1 cellular context compared by ENCODE assay signal in the genomic region with DNA sequence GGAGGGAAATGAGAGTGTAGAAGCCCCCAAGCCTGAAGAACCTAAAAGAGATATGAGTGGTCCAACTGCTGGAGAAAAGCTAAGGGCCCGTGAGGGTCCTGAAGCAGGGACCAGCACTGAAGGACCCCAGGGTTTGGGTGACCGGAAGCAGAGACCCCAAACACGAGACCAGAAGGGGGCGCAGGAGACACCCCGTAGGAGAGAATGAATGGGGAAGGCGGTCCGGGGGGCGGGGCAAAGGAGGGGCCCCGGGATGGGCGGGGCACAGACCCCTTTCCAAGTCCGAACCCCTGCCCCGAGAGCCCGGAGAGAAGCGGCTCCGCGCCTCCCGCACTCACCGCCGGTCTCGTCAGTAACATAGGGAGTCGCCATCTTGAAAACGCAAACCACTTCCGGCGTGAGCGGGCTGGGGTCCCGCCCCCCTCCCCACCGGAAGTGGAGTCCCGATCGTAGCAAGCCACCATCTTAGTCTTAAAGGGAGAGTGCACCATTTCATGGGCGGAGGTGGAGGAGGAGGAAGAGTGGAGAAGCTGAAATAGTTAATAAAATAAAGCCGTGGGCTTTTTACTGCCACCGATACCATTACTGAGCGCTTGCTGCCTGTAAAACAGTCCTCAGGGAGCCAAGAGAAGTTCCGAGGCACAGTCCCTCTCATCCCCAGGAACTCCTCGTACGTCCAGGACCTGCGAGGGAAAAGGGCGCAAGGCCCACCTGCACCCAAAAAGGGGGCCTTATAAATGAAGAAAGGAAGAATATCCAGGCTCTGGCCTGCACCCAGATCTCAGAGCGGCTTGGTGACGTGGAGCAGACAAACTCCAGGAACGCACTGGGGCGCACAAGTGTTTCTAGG.
TF ChIP-seq lines count a peak whose summit lies in the region.

No MANE protein-coding gene starts in this region.

TF ChIP-seq in HepG2, 621 proteins besides CTCF, POLR2A, EP300 and RAD21 (continued from another document and continues in another):
- TF ChIP-seq, protein P1, sequence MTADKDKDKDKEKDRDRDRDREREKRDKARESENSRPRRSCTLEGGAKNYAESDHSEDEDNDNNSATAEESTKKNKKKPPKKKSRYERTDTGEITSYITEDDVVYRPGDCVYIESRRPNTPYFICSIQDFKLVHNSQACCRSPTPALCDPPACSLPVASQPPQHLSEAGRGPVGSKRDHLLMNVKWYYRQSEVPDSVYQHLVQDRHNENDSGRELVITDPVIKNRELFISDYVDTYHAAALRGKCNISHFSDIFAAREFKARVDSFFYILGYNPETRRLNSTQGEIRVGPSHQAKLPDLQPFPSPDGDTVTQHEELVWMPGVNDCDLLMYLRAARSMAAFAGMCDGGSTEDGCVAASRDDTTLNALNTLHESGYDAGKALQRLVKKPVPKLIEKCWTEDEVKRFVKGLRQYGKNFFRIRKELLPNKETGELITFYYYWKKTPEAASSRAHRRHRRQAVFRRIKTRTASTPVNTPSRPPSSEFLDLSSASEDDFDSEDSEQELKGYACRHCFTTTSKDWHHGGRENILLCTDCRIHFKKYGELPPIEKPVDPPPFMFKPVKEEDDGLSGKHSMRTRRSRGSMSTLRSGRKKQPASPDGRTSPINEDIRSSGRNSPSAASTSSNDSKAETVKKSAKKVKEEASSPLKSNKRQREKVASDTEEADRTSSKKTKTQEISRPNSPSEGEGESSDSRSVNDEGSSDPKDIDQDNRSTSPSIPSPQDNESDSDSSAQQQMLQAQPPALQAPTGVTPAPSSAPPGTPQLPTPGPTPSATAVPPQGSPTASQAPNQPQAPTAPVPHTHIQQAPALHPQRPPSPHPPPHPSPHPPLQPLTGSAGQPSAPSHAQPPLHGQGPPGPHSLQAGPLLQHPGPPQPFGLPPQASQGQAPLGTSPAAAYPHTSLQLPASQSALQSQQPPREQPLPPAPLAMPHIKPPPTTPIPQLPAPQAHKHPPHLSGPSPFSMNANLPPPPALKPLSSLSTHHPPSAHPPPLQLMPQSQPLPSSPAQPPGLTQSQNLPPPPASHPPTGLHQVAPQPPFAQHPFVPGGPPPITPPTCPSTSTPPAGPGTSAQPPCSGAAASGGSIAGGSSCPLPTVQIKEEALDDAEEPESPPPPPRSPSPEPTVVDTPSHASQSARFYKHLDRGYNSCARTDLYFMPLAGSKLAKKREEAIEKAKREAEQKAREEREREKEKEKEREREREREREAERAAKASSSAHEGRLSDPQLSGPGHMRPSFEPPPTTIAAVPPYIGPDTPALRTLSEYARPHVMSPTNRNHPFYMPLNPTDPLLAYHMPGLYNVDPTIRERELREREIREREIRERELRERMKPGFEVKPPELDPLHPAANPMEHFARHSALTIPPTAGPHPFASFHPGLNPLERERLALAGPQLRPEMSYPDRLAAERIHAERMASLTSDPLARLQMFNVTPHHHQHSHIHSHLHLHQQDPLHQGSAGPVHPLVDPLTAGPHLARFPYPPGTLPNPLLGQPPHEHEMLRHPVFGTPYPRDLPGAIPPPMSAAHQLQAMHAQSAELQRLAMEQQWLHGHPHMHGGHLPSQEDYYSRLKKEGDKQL (CRISPR knock-in tag; IDR thresholded peaks at IDR 0.05; ENCODE audit: low read depth) = no peak
- TF ChIP-seq CBX5 (CRISPR knock-in tag; IDR thresholded peaks at IDR 0.05; ENCODE audit: borderline replicate concordance) (0 out of 2 replicates have a peak, but pooled peaks have one; percentile 15), JUND (CRISPR knock-in tag; IDR thresholded peaks at IDR 0.05) (no peak), KDM5A (IDR thresholded peaks at IDR 0.05; ENCODE audit: borderline replicate concordance, low read length) (peak; percentile 83; the same call in 1 of the 2 replicates), AGO1 (IDR thresholded peaks at IDR 0.05; ENCODE audit: low read depth, low read length, poor library complexity, severe bottlenecking) (no peak), GABPB1 (CRISPR knock-in tag; IDR thresholded peaks at IDR 0.05) (peak; percentile 97), RELA (CRISPR knock-in tag; IDR thresholded peaks at IDR 0.05) (no peak), STAG1 (CRISPR knock-in tag; IDR thresholded peaks at IDR 0.05) (0 out of 2 replicates have a peak, but pooled peaks have one; percentile 11), ZNF746 (CRISPR knock-in tag; IDR thresholded peaks at IDR 0.05) (no peak), PAX8 (CRISPR knock-in tag; IDR thresholded peaks at IDR 0.05; ENCODE audit: borderline replicate concordance) (no peak), MED1 (CRISPR knock-in tag; IDR thresholded peaks at IDR 0.05) (peak; percentile 30; the same call in 1 of the 2 replicates), HIVEP1 (CRISPR knock-in tag; IDR thresholded peaks at IDR 0.05) (0 out of 2 replicates have a peak, but pooled peaks have one; percentile 9)
- TF ChIP-seq, protein P2, sequence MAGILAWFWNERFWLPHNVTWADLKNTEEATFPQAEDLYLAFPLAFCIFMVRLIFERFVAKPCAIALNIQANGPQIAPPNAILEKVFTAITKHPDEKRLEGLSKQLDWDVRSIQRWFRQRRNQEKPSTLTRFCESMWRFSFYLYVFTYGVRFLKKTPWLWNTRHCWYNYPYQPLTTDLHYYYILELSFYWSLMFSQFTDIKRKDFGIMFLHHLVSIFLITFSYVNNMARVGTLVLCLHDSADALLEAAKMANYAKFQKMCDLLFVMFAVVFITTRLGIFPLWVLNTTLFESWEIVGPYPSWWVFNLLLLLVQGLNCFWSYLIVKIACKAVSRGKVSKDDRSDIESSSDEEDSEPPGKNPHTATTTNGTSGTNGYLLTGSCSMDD (CRISPR knock-in tag; IDR thresholded peaks at IDR 0.05) = 0 out of 2 replicates have a peak, but pooled peaks have one; percentile 50
- TF ChIP-seq, protein P3, sequence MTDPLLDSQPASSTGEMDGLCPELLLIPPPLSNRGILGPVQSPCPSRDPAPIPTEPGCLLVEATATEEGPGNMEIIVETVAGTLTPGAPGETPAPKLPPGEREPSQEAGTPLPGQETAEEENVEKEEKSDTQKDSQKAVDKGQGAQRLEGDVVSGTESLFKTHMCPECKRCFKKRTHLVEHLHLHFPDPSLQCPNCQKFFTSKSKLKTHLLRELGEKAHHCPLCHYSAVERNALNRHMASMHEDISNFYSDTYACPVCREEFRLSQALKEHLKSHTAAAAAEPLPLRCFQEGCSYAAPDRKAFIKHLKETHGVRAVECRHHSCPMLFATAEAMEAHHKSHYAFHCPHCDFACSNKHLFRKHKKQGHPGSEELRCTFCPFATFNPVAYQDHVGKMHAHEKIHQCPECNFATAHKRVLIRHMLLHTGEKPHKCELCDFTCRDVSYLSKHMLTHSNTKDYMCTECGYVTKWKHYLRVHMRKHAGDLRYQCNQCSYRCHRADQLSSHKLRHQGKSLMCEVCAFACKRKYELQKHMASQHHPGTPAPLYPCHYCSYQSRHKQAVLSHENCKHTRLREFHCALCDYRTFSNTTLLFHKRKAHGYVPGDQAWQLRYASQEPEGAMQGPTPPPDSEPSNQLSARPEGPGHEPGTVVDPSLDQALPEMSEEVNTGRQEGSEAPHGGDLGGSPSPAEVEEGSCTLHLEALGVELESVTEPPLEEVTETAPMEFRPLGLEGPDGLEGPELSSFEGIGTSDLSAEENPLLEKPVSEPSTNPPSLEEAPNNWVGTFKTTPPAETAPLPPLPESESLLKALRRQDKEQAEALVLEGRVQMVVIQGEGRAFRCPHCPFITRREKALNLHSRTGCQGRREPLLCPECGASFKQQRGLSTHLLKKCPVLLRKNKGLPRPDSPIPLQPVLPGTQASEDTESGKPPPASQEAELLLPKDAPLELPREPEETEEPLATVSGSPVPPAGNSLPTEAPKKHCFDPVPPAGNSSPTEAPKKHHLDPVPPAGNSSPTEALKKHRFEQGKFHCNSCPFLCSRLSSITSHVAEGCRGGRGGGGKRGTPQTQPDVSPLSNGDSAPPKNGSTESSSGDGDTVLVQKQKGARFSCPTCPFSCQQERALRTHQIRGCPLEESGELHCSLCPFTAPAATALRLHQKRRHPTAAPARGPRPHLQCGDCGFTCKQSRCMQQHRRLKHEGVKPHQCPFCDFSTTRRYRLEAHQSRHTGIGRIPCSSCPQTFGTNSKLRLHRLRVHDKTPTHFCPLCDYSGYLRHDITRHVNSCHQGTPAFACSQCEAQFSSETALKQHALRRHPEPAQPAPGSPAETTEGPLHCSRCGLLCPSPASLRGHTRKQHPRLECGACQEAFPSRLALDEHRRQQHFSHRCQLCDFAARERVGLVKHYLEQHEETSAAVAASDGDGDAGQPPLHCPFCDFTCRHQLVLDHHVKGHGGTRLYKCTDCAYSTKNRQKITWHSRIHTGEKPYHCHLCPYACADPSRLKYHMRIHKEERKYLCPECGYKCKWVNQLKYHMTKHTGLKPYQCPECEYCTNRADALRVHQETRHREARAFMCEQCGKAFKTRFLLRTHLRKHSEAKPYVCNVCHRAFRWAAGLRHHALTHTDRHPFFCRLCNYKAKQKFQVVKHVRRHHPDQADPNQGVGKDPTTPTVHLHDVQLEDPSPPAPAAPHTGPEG (CRISPR knock-in tag; IDR thresholded peaks at IDR 0.05) = 0 out of 2 replicates have a peak, but pooled peaks have one; percentile 14
- TF ChIP-seq, protein P4, sequence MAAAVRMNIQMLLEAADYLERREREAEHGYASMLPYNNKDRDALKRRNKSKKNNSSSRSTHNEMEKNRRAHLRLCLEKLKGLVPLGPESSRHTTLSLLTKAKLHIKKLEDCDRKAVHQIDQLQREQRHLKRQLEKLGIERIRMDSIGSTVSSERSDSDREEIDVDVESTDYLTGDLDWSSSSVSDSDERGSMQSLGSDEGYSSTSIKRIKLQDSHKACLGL (CRISPR knock-in tag; IDR thresholded peaks at IDR 0.05) = 0 out of 2 replicates have a peak, but pooled peaks have one; percentile 10
- TF ChIP-seq, protein P5, sequence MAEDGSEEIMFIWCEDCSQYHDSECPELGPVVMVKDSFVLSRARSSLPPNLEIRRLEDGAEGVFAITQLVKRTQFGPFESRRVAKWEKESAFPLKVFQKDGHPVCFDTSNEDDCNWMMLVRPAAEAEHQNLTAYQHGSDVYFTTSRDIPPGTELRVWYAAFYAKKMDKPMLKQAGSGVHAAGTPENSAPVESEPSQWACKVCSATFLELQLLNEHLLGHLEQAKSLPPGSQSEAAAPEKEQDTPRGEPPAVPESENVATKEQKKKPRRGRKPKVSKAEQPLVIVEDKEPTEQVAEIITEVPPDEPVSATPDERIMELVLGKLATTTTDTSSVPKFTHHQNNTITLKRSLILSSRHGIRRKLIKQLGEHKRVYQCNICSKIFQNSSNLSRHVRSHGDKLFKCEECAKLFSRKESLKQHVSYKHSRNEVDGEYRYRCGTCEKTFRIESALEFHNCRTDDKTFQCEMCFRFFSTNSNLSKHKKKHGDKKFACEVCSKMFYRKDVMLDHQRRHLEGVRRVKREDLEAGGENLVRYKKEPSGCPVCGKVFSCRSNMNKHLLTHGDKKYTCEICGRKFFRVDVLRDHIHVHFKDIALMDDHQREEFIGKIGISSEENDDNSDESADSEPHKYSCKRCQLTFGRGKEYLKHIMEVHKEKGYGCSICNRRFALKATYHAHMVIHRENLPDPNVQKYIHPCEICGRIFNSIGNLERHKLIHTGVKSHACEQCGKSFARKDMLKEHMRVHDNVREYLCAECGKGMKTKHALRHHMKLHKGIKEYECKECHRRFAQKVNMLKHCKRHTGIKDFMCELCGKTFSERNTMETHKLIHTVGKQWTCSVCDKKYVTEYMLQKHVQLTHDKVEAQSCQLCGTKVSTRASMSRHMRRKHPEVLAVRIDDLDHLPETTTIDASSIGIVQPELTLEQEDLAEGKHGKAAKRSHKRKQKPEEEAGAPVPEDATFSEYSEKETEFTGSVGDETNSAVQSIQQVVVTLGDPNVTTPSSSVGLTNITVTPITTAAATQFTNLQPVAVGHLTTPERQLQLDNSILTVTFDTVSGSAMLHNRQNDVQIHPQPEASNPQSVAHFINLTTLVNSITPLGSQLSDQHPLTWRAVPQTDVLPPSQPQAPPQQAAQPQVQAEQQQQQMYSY (CRISPR knock-in tag; IDR thresholded peaks at IDR 0.05) = no peak
- TF ChIP-seq, protein P6, sequence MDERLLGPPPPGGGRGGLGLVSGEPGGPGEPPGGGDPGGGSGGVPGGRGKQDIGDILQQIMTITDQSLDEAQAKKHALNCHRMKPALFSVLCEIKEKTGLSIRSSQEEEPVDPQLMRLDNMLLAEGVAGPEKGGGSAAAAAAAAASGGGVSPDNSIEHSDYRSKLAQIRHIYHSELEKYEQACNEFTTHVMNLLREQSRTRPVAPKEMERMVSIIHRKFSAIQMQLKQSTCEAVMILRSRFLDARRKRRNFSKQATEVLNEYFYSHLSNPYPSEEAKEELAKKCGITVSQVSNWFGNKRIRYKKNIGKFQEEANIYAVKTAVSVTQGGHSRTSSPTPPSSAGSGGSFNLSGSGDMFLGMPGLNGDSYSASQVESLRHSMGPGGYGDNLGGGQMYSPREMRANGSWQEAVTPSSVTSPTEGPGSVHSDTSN (CRISPR knock-in tag; IDR thresholded peaks at IDR 0.05) = no peak
- TF ChIP-seq, protein P7, sequence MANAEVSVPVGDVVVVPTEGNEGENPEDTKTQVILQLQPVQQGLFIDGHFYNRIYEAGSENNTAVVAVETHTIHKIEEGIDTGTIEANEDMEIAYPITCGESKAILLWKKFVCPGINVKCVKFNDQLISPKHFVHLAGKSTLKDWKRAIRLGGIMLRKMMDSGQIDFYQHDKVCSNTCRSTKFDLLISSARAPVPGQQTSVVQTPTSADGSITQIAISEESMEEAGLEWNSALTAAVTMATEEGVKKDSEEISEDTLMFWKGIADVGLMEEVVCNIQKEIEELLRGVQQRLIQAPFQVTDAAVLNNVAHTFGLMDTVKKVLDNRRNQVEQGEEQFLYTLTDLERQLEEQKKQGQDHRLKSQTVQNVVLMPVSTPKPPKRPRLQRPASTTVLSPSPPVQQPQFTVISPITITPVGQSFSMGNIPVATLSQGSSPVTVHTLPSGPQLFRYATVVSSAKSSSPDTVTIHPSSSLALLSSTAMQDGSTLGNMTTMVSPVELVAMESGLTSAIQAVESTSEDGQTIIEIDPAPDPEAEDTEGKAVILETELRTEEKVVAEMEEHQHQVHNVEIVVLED (CRISPR knock-in tag; IDR thresholded peaks at IDR 0.05; ENCODE audit: borderline replicate concordance) = no peak
- TF ChIP-seq, protein P8, sequence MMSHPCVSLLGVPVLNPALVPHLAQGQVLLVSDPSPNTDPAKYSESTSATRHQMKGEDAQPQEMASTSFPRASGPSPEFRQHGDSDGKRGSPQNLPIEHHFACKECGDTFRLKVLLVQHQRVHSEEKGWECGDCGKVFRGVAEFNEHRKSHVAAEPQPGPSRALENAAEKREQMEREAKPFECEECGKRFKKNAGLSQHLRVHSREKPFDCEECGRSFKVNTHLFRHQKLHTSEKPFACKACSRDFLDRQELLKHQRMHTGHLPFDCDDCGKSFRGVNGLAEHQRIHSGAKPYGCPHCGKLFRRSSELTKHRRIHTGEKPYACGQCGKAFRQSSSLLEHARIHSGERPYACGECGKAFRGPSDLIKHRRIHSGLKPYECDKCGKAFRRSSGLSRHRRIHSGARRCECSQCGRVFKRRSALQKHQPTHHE (CRISPR knock-in tag; IDR thresholded peaks at IDR 0.05; ENCODE audit: borderline replicate concordance) = peak; percentile 65; the same call in 1 of the 2 replicates
